In the genomic region with DNA sequence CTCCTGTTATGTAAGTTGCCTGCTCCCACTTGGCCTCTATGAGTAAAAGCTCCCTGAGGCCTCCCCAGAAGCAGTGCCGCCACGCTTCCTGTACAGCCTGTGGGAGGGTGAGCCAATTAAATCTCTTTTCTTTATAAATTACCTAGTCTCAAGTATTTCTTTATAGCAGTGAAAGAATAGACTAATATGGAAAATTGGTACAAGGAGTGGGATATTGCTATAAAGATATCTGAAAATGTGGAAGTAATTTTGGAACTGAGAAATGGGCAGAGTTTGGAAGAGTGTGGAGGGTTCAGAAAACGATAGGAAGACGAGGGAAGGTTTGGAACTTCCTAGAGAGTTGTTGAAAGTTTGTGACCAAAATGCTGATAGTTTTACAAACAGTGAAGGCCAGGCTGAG, we compare ENCODE assay signal across 36 cellular contexts.
"Had no signal": no experiment of that assay in that cellular context is flagged by ENCODE, and none has a peak within 500 bp of the region (broad histone marks: within the 10 kb centered on the region; RNA-seq: fewer than 3 reads in every experiment).

No MANE protein-coding gene starts in this region.

- DNase-seq: Karpas-422, Kasumi-1, MG63, MM.1S, MV-4-11, NCI-H1048, NCI-H1092, NCI-H1092 treated with DMSO at 0.1 percent for 48 hours, NCI-H1105, NCI-H1105 treated with DMSO at 0.1 percent for 48 hours, NCI-H1417, NCI-H1417 treated with DMSO at 0.1 percent for 48 hours, NCI-H1436, NCI-H1436 treated with DMSO at 0.1 percent for 48 hours, NCI-H146, NCI-H1694, NCI-H1694 treated with DMSO at 0.1 percent for 48 hours, NCI-H187, NCI-H187 treated with DMSO at 0.1 percent for 48 hours, NCI-H1930, NCI-H2029, NCI-H2029 treated with DMSO at 0.1 percent for 48 hours, NCI-H2081, NCI-H2081 treated with DMSO at 0.1 percent for 48 hours, NCI-H2107, NCI-H2171, NCI-H2171 treated with DMSO at 0.1 percent for 48 hours, NCI-H2227 treated with DMSO at 0.1 percent for 48 hours, NCI-H226, NCI-H345, NCI-H446, NCI-H446 treated with DMSO at 0.1 percent for 48 hours, NCI-H510A, NCI-H510A treated with DMSO at 0.1 percent for 48 hours, NCI-H524, NCI-H524 treated with DMSO at 0.1 percent for 48 hours had no signal

- H3K4me3 ChIP-seq: MG63 had no signal

- H3K9me3 ChIP-seq: MG63 had no signal

- H3K27me3 ChIP-seq: MG63 had no signal

- H3K36me3 ChIP-seq: MG63 had no signal
